In the genomic region with DNA sequence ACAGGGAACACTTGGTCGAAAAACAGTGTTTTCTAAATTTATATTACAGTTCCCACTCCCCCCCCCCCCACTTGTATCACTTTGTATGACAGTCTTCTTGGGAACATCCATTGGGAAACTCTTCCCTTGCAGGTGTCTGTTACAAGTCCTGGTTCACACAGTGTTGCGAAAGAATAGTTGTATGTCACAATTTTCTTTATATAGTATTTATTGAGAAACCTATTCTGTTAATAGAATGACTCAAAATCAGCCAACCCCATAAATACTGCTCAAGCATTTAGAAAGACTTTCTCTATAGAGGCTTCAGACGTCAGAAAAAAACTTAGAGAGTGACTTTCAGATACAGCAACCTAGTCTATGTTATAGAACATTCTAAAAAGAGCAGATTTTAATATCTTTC, we compare ENCODE assay signal across 21 cellular contexts.
"Had no signal": no experiment of that assay in that cellular context is flagged by ENCODE, and none has a peak within 500 bp of the region (broad histone marks: within the 10 kb centered on the region; RNA-seq: fewer than 3 reads in every experiment).

No MANE protein-coding gene starts in this region.

- H3K27me3 ChIP-seq: ascending aorta, tibial artery had no signal

- H3K9me3 ChIP-seq: ascending aorta, tibial artery had no signal

- ATAC-seq: activated CD4-positive, CD25-positive, alpha-beta regulatory T cell treated with anti-CD3 and anti-CD28 coated beads, Interleukin-2, amount 50 U/mL, for 24 hours; left lobe of liver had no signal

- H3K36me3 ChIP-seq: ascending aorta, tibial artery had no signal

- H3K27ac ChIP-seq: ascending aorta, tibial artery had no signal

- H3K4me3 ChIP-seq: ascending aorta, tibial artery had no signal

- H3K4me1 ChIP-seq: ascending aorta, tibial artery had no signal

- DNase-seq: activated CD4-positive, alpha-beta T cell treated with anti-CD3 and anti-CD28 coated beads, Interleukin-2, amount 50 U/mL, for 1 hour; activated CD8-positive, alpha-beta memory T cell treated with anti-CD3 and anti-CD28 coated beads for 24 hours; activated CD8-positive, alpha-beta memory T cell treated with anti-CD3 and anti-CD28 coated beads, Interleukin-2, amount 50 U/mL, for 48 hours; activated effector memory CD4-positive, alpha-beta T cell treated with anti-CD3 and anti-CD28 coated beads, Interleukin-2, amount 50 U/mL, for 16 hours; activated naive CD4-positive, alpha-beta T cell treated with anti-CD3 and anti-CD28 coated beads, Interleukin-2, amount 50 U/mL, for 16 hours; activated T-cell treated with anti-CD3 and anti-CD28 coated beads, Interleukin-2, amount 50 U/mL, for 48 hours; cerebellar nuclear complex; effector CD8-positive, alpha-beta T cell; foreskin melanocyte; hypothalamus; kidney; mammary epithelial cell; nephron progenitor cell; nucleus accumbens; posterior cingulate gyrus; stimulated activated CD4-positive, alpha-beta T cell treated with anti-CD3 and anti-CD28 coated beads, Interleukin-2, amount 100 ng/mL, for 24 hours; stimulated activated naive CD4-positive, alpha-beta T cell treated with Interleukin-2 at 50 U/mL for 16 hours; tibial artery had no signal
